Comparison of ENCODE assay signal across 16 cellular contexts in the genomic region with DNA sequence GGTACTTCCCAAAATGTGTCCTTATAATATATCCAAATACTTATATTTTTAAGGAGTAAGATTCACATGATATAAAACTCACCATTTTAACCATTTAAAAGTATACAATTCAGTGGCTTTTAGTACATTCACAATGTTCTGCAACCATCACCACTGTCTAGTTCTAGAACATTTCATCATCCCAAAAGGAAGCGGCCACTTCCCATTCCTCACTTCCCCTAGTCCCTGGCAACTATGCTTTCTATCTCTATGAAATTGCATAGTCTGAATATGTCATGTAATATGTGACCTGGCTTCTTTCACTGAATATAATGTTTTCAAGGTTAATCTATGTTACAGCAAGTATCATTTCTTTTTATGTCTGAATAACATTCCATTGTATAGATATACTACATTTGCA.
A peak's percentile ranks its signal among the peaks of the same experiment; 100 is the strongest.
DNase-seq lines count a peak whose midpoint lies in the region; ATAC-seq and TF ChIP-seq lines count a peak whose summit lies in the region.
"Had no signal": no experiment of that assay in that cellular context is flagged by ENCODE, and none has a peak within 500 bp of the region (broad histone marks: within the 10 kb centered on the region; RNA-seq: fewer than 3 reads in every experiment).

No MANE protein-coding gene starts in this region.

- no peaks in the 10 kb centered on the region for H3K9me3 ChIP-seq in upper lobe of right lung
- H3K9me3 ChIP-seq: HAP-1 had no signal

- H3K27me3 ChIP-seq in HL-60 (ENCODE audit: insufficient read depth, poor library complexity, severe bottlenecking) (no peaks in the 10 kb centered on the region), upper lobe of right lung (no peaks in the 10 kb centered on the region)

- no peaks in the 10 kb centered on the region for H3K36me3 ChIP-seq in upper lobe of right lung
- H3K36me3 ChIP-seq: HAP-1 had no signal

- peak overlapping the region; percentile 59 for H3K27ac ChIP-seq in HL-60 (replicated peaks)
- no peak overlapping the region for H3K27ac ChIP-seq in upper lobe of right lung

- no peaks in the 10 kb centered on the region for H3K4me1 ChIP-seq in upper lobe of right lung
- H3K4me1 ChIP-seq: HAP-1 had no signal

- H3K4me3 Mint-ChIP-seq in natural killer cell = no peak overlapping the region
- H3K4me3 Mint-ChIP-seq: CD4-positive, alpha-beta memory T cell; HFFc6 had no signal

- no peaks in the 10 kb centered on the region for H3K27me3 Mint-ChIP-seq in natural killer cell (ENCODE audit: low read depth in 2 of 2)
- H3K27me3 Mint-ChIP-seq: CD4-positive, alpha-beta memory T cell had no signal

- peak; percentile 28 for ATAC-seq in upper lobe of right lung
- ATAC-seq in SK-N-SH treated with all-trans-retinoic acid at 6 μM for 48 hours = no peak
- ATAC-seq in natural killer cell = no peak

- H3K4me3 ChIP-seq in HL-60 (replicated peaks; ENCODE audit: insufficient read depth, low read length) (no peak overlapping the region), upper lobe of right lung (no peak overlapping the region)
- H3K4me3 ChIP-seq: HAP-1 had no signal

- H3K4me1 Mint-ChIP-seq in natural killer cell = peaks cover 0 to 13% of the 10 kb centered on the region in 2 donors
- H3K4me1 Mint-ChIP-seq: CD4-positive, alpha-beta memory T cell had no signal

- TF ChIP-seq CTCF in HL-60 (IDR thresholded peaks at IDR 0.05; ENCODE audit: insufficient read depth, low read length) (no peak), upper lobe of right lung (IDR thresholded peaks at IDR 0.05) (no peak), natural killer cell (IDR thresholded peaks at IDR 0.05) (no peak)

- H3K9me3 Mint-ChIP-seq in natural killer cell = peaks cover 0 to 4% of the 10 kb centered on the region in 2 donors

- H3K27ac Mint-ChIP-seq in natural killer cell = no peak overlapping the region
- H3K27ac Mint-ChIP-seq: CD4-positive, alpha-beta memory T cell; HFFc6 had no signal

- intact Hi-C loops in upper lobe of right lung (cut with DNase I) = no loop called here
- intact Hi-C loops in natural killer cell (cut with micrococcal nuclease) = no loop called here

- no peaks in the 10 kb centered on the region for H3K36me3 Mint-ChIP-seq in natural killer cell
- H3K36me3 Mint-ChIP-seq: CD4-positive, alpha-beta memory T cell had no signal

- DNase-seq in HL-60 (ENCODE audit: low read depth in 1 of 2, low spot score in 1 of 2) (peak; percentile 29 to 61), MV-4-11 (lab: John Stamatoyannopoulos, UW) (peak; percentile 57), SKM-1 (lab: John Stamatoyannopoulos, UW; ENCODE audit: unreplicated experiment) (peak; percentile 47), upper lobe of right lung (no peak), natural killer cell (no peak), NCI-H1048 (lab: John Stamatoyannopoulos, UW) (no peak)
- DNase-seq: C1 segment of cervical spinal cord; Calu3; CD4-positive, alpha-beta memory T cell; COR-L47; DMS53; DMS79 treated with DMSO at 0.1 percent for 48 hours; GOT3; HFFc6 had no signal

TF ChIP-seq in SK-N-SH treated with all-trans-retinoic acid at 6 μM for 48 hours, 23 proteins besides CTCF, POLR2A, EP300 and RAD21:
- TF ChIP-seq GLIS3 (CRISPR knock-in tag; IDR thresholded peaks at IDR 0.05) (no peak), CSDC2 (CRISPR knock-in tag; IDR thresholded peaks at IDR 0.05) (no peak), ESRRG (CRISPR knock-in tag; IDR thresholded peaks at IDR 0.05) (no peak), ARNTL (CRISPR knock-in tag; IDR thresholded peaks at IDR 0.05; ENCODE audit: borderline replicate concordance, low read depth) (no peak), TSHZ2 (CRISPR knock-in tag; IDR thresholded peaks at IDR 0.05) (no peak), ZNF8 (CRISPR knock-in tag; IDR thresholded peaks at IDR 0.05) (no peak), BACH2 (CRISPR knock-in tag; IDR thresholded peaks at IDR 0.05; ENCODE audit: borderline replicate concordance) (no peak), ZC3H10 (CRISPR knock-in tag; IDR thresholded peaks at IDR 0.05) (no peak), ISL1 (CRISPR knock-in tag; IDR thresholded peaks at IDR 0.05) (no peak), ZNF70 (CRISPR knock-in tag; IDR thresholded peaks at IDR 0.05) (no peak), TOX (CRISPR knock-in tag; IDR thresholded peaks at IDR 0.05; ENCODE audit: borderline replicate concordance) (no peak), OSR1 (CRISPR knock-in tag; IDR thresholded peaks at IDR 0.05) (no peak), ZNF565 (CRISPR knock-in tag; conservative IDR thresholded peaks at IDR 0.05; ENCODE audit: low read depth) (no peak)
- TF ChIP-seq, protein P1, sequence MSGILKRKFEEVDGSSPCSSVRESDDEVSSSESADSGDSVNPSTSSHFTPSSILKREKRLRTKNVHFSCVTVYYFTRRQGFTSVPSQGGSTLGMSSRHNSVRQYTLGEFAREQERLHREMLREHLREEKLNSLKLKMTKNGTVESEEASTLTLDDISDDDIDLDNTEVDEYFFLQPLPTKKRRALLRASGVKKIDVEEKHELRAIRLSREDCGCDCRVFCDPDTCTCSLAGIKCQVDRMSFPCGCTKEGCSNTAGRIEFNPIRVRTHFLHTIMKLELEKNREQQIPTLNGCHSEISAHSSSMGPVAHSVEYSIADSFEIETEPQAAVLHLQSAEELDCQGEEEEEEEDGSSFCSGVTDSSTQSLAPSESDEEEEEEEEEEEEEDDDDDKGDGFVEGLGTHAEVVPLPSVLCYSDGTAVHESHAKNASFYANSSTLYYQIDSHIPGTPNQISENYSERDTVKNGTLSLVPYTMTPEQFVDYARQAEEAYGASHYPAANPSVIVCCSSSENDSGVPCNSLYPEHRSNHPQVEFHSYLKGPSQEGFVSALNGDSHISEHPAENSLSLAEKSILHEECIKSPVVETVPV (CRISPR knock-in tag; IDR thresholded peaks at IDR 0.05) = no peak

Comparison
In these comparisons a context has a peak if more than half of its experiments do, and no peak if none do; other contexts are left out.
1. DNase-seq: peak in HL-60 (2 of 2), MV-4-11 (single experiment) and SKM-1 (single experiment); none in upper lobe of right lung (single experiment), natural killer cell (single experiment) and NCI-H1048 (single experiment).